12 cellular contexts compared by ENCODE assay signal in genomic region chr19:9865732-9866627, GRCh38. TPM values are rescaled to one million over a fixed set of nuclear protein-coding genes. Genes with fewer than 3 reads are reported as not detected.
A peak's percentile ranks its signal among the peaks of the same experiment; 100 is the strongest.
DNase-seq lines count a peak whose midpoint lies in the region; ATAC-seq, FAIRE-seq and TF ChIP-seq lines count a peak whose summit lies in the region.
"Had no signal": no experiment of that assay in that cellular context is flagged by ENCODE, and none has a peak within 500 bp of the region (broad histone marks: within the 10 kb centered on the region; RNA-seq: fewer than 3 reads in every experiment).

No MANE protein-coding gene starts in this region.

- FAIRE-seq in GM12878 (lab: Jason Lieb, UNC) = no peak
- no peak for FAIRE-seq in small intestine (lab: Jason Lieb, UNC)
- FAIRE-seq: frontal cortex had no signal

- H2AFZ ChIP-seq in GM12878 (ENCODE audit: control insufficient read depth, low read depth, low read length) = no peak overlapping the region

- intact Hi-C loops in GM12878 (cut with micrococcal nuclease; ENCODE audit: unreplicated experiment) (no loop called here), prostate gland (cut with DNase I) (no loop called here)

- H3K9ac ChIP-seq in GM12878 (ENCODE audit: control insufficient read depth, insufficient read depth, low read length) = no peak overlapping the region

- H3K4me1 ChIP-seq in GM12878 (ENCODE audit: control insufficient read depth, insufficient read depth, low read length) (no peaks in the 10 kb centered on the region), small intestine (ENCODE audit: control insufficient read depth in 2 of 2, insufficient read depth in 1 of 2, low read depth in 1 of 2, low read length in 1 of 2) (no peaks in the 10 kb centered on the region), prostate gland (replicated peaks) (no peaks in the 10 kb centered on the region)

- H3K27me3 Mint-ChIP-seq in activated CD4-positive, alpha-beta T cell treated with anti-CD3 and anti-CD28 coated beads, Interleukin-2, amount 10 ng/mL, durations not matched to agents 7 days and 5 days = no peaks in the 10 kb centered on the region

- no peaks in the 10 kb centered on the region for H3K79me2 ChIP-seq in GM12878 (ENCODE audit: control insufficient read depth, insufficient read depth, low read length)

- no TSS peak for BruUV-seq in GM12878 (replicated peaks; lab: Mats Ljungman, UMichigan)

- POLR2A ChIA-PET in activated CD4-positive, alpha-beta T cell treated with anti-CD3 and anti-CD28 coated beads, Interleukin-2, amount 10 ng/mL, durations not matched to agents 7 days and 5 days (lab: Charles Lee) = no interaction called here
- POLR2A ChIA-PET in GM12878 (lab: Charles Lee) = no interaction called here

- SMC1A ChIA-PET in GM12878 (lab: Charles Lee; ENCODE audit: uncharacterized antibody, unreplicated experiment) = no interaction called here

- no peak for TF ChIP-seq RAD21 in GM12878 (IDR thresholded peaks at IDR 0.05; ENCODE audit: insufficient read depth, low read depth, low read length)

- H3K4me3 ChIP-seq in GM12878 (no peak overlapping the region), small intestine (ENCODE audit: low read depth in 1 of 2, low read length in 2 of 2) (no peak overlapping the region), prostate gland (no peak overlapping the region)

- peaks cover 62% of the 10 kb centered on the region for H3K4me1 Mint-ChIP-seq in activated CD4-positive, alpha-beta T cell treated with anti-CD3 and anti-CD28 coated beads, Interleukin-2, amount 10 ng/mL, durations not matched to agents 7 days and 5 days

- H3K27ac Mint-ChIP-seq in activated CD4-positive, alpha-beta T cell treated with anti-CD3 and anti-CD28 coated beads, Interleukin-2, amount 10 ng/mL, durations not matched to agents 7 days and 5 days = peak overlapping the region; percentile 93
- H3K27ac Mint-ChIP-seq: progenitor cell of endocrine pancreas had no signal

- no peak for TF ChIP-seq CTCF in GM12878 (IDR thresholded peaks at IDR 0.05 in 2 of 3, conservative IDR thresholded peaks at IDR 0.05 in 1 of 3; ENCODE audit: control insufficient read depth in 2 of 3, extremely low read depth in 1 of 3, insufficient read depth in 1 of 3, low read depth in 3 of 3, low read length in 3 of 3)
- TF ChIP-seq CTCF in prostate gland (IDR thresholded peaks at IDR 0.05) = no peak

- WGBS in GM12878 (ENCODE audit: insufficient coverage, insufficient replicate concordance, low lambda C conversion rate, missing lambda C conversion rate) = 48% methylated on average over 14 of the region's 17 CpGs
- 75 to 83% (median 83%) methylated on average over 17 of the region's 17 CpGs for WGBS in small intestine, 3 donors
- WGBS in prostate gland = 76% methylated on average over 17 of the region's 17 CpGs

- H4K20me1 ChIP-seq in GM12878 (ENCODE audit: control insufficient read depth, insufficient read depth) = no peaks in the 10 kb centered on the region

- H3K27ac ChIP-seq in GM12878 (ENCODE audit: control insufficient read depth, insufficient read depth) = no peak overlapping the region
- peak overlapping the region in 1 of 2 donors; percentile 42 for H3K27ac ChIP-seq in small intestine (ENCODE audit: low read depth in 1 of 2, low read length in 1 of 2)
- H3K27ac ChIP-seq in prostate gland = no peak overlapping the region

- in situ Hi-C loops in GM12878 (cut with MboI) = no loop called here

- H3K9me3 ChIP-seq in GM12878 (replicated peaks; ENCODE audit: control insufficient read depth, insufficient read depth, low read length) = no peaks in the 10 kb centered on the region
- no peaks in the 10 kb centered on the region for H3K9me3 ChIP-seq in small intestine (ENCODE audit: control insufficient read depth, low read depth)
- no peaks in the 10 kb centered on the region for H3K9me3 ChIP-seq in prostate gland

- peak overlapping the region; percentile 65 for H3K4me3 Mint-ChIP-seq in activated CD4-positive, alpha-beta T cell treated with anti-CD3 and anti-CD28 coated beads, Interleukin-2, amount 10 ng/mL, durations not matched to agents 7 days and 5 days

- RAD21 ChIA-PET in GM12878 (lab: Charles Lee; ENCODE audit: unreplicated experiment) = no interaction called here

- no peaks in the 10 kb centered on the region for H3K36me3 ChIP-seq in GM12878 (ENCODE audit: control insufficient read depth in 2 of 2, insufficient read depth in 2 of 2, low read length in 1 of 2)
- no peaks in the 10 kb centered on the region for H3K36me3 ChIP-seq in small intestine (ENCODE audit: control insufficient read depth in 2 of 2, insufficient read depth in 2 of 2, low read length in 2 of 2)
- H3K36me3 ChIP-seq in prostate gland = no peaks in the 10 kb centered on the region

- TF ChIP-seq EP300 in GM12878 (IDR thresholded peaks at IDR 0.05; ENCODE audit: borderline replicate concordance in 1 of 2, control insufficient read depth in 1 of 2, low read depth in 2 of 2, low read length in 2 of 2) = no peak

- ATAC-seq in GM12878 (peak; percentile 46), HG03457 (IDR thresholded peaks at IDR 0.05; ENCODE audit: unreplicated experiment) (no peak)
- ATAC-seq: left ventricle myocardium superior had no signal

- DNase-seq in activated CD4-positive, alpha-beta T cell treated with anti-CD3 and anti-CD28 coated beads, Interleukin-2, amount 10 ng/mL, durations not matched to agents 7 days and 5 days = peak; percentile 79
- no peak for DNase-seq in activated CD4-positive, alpha-beta T cell treated with anti-CD3 and anti-CD28 coated beads, Interleukin-2, amount 50 U/mL, for 4 hours
- DNase-seq in NCI-H2227 treated with DMSO at 0.1 percent for 48 hours (lab: John Stamatoyannopoulos, UW) (peak; percentile 69), GM12878 (ENCODE audit: low read depth, low spot score) (no peak), small intestine (peak; percentile 50), NOMO-1 treated with dmso at 0.1 percent for 144 hours (lab: John Stamatoyannopoulos, UW; ENCODE audit: unreplicated experiment) (no peak), prostate gland (ENCODE audit: low spot score) (no peak)
- DNase-seq: HCEC 1CT, left ventricle myocardium superior had no signal

- H3K36me3 Mint-ChIP-seq in activated CD4-positive, alpha-beta T cell treated with anti-CD3 and anti-CD28 coated beads, Interleukin-2, amount 10 ng/mL, durations not matched to agents 7 days and 5 days (ENCODE audit: low read depth) = peaks cover 3% of the 10 kb centered on the region

- no peaks in the 10 kb centered on the region for H3K27me3 ChIP-seq in GM12878 (replicated peaks in 1 of 2; ENCODE audit: control insufficient read depth in 2 of 2, insufficient read depth in 2 of 2, low read length in 1 of 2)
- H3K27me3 ChIP-seq in small intestine (ENCODE audit: control insufficient read depth in 2 of 2, insufficient read depth in 2 of 2, low read length in 2 of 2) = no peaks in the 10 kb centered on the region
- no peaks in the 10 kb centered on the region for H3K27me3 ChIP-seq in prostate gland (replicated peaks; ENCODE audit: insufficient read depth)

- CTCF ChIA-PET in activated CD4-positive, alpha-beta T cell treated with anti-CD3 and anti-CD28 coated beads, Interleukin-2, amount 10 ng/mL, durations not matched to agents 7 days and 5 days (lab: Charles Lee) = interaction anchor here (1.1 to 1.5 kb wide), 2 partner anchors 9 to 10 kb away, joined by 3 to 4 read pairs; no protein-coding TSS in a partner anchor
- CTCF ChIA-PET in GM12878 (lab: Yijun Ruan, JAX) = no interaction called here

- H3K9me3 Mint-ChIP-seq in activated CD4-positive, alpha-beta T cell treated with anti-CD3 and anti-CD28 coated beads, Interleukin-2, amount 10 ng/mL, durations not matched to agents 7 days and 5 days = no peaks in the 10 kb centered on the region

- TF ChIP-seq POLR2A in GM12878 (IDR thresholded peaks at IDR 0.05; ENCODE audit: low read depth, low read length) (no peak), prostate gland (IDR thresholded peaks at IDR 0.05) (no peak)

- no peak overlapping the region for H3K4me2 ChIP-seq in GM12878 (ENCODE audit: control insufficient read depth, insufficient read depth)

RNA-seq across cellular contexts. Expression of gene PIN1, which starts 30.9 kb away (rescaled TPM):
- total RNA-seq in activated CD4-positive, alpha-beta T cell treated with anti-CD3 and anti-CD28 coated beads, Interleukin-2, amount 10 ng/mL, durations not matched to agents 7 days and 5 days = 10 to 100 TPM; 87.1 to 92.5 TPM
- total RNA-seq in GM12878 (2013; cell fraction: nucleolus; rRNA removed) = 38.7 and 41.8 TPM in 2 replicates
- total RNA-seq in GM12878 (2014; rRNA removed) = 155 and 162 TPM in 2 replicates
- total RNA-seq in GM12878 (2014; rRNA removed; fragmentation: Illumina TruSeq; extraction: Trizol) = 35.5 and 38.8 TPM in 2 replicates
- 90.4 and 95.6 TPM in 2 replicates for total RNA-seq in GM12878 (2021)
- 31.4 TPM for polyA plus RNA-seq in GM12878 (2011; ENCODE audit: low read depth)
- 26.5 and 47.3 TPM in 2 replicates for polyA plus RNA-seq in GM12878 (2011; rRNA removed)
- 70.3 and 132 TPM in 2 replicates for polyA plus RNA-seq in GM12878 (2011; cell fraction: cytosol; rRNA removed)
- 101 and 114 TPM in 2 replicates for polyA plus RNA-seq in GM12878 (2011; cell fraction: nucleus; rRNA removed)
- 44.0 and 53.8 TPM in 2 replicates for polyA plus RNA-seq in GM12878 (2012)
- polyA plus RNA-seq in GM12878 (2014; fragmentation: Illumina TruSeq; extraction: Trizol) = 5.3 and 16.0 TPM in 2 replicates
- 1 to 10 TPM; 2.4 to 6.1 TPM for polyA plus RNA-seq in GM12878 (2014; fragmentation: Nextera tagmentation; extraction: Ambion mirVana)
- polyA plus RNA-seq in GM12878 (2014; rRNA removed) = 156 and 169 TPM in 2 replicates
- polyA plus RNA-seq in GM12878 (2016; fragmentation: Nextera tagmentation; extraction: Ambion mirVana) = 100 to 1,000 TPM; 180 to 209 TPM
- 10.6 and 25.1 TPM in 2 replicates for polyA minus RNA-seq in GM12878 (2011; rRNA and poly(A)+ RNA removed)
- polyA minus RNA-seq in GM12878 (2011; cell fraction: cytosol; rRNA and poly(A)+ RNA removed) = 17.2 and 18.3 TPM in 2 replicates
- 12.2 and 19.7 TPM in 2 replicates for polyA minus RNA-seq in GM12878 (2011; cell fraction: nucleus; rRNA and poly(A)+ RNA removed)
- 100 to 1,000 TPM in 1 of 3 donors, 10 to 100 TPM in 2; 74.7 to 109 (median 90.2) TPM for polyA plus RNA-seq in small intestine
- total RNA-seq in prostate gland = 100 to 1,000 TPM; 167 to 202 TPM

RNA-seq across cellular contexts. Expression of gene UBL5, which starts 38.3 kb away (rescaled TPM):
- 100 to 1,000 TPM; 313 to 349 TPM for total RNA-seq in activated CD4-positive, alpha-beta T cell treated with anti-CD3 and anti-CD28 coated beads, Interleukin-2, amount 10 ng/mL, durations not matched to agents 7 days and 5 days
- 18.1 and 20.5 TPM in 2 replicates for total RNA-seq in GM12878 (2013; cell fraction: nucleolus; rRNA removed)
- 297 and 314 TPM in 2 replicates for total RNA-seq in GM12878 (2014; rRNA removed)
- 292 and 299 TPM in 2 replicates for total RNA-seq in GM12878 (2014; rRNA removed; fragmentation: Illumina TruSeq; extraction: Trizol)
- 343 and 345 TPM in 2 replicates for total RNA-seq in GM12878 (2021)
- polyA plus RNA-seq in GM12878 (2011; ENCODE audit: low read depth) = 467 TPM
- polyA plus RNA-seq in GM12878 (2011; rRNA removed) = 679 and 767 TPM in 2 replicates
- polyA plus RNA-seq in GM12878 (2011; cell fraction: cytosol; rRNA removed) = 751 and 930 TPM in 2 replicates
- polyA plus RNA-seq in GM12878 (2011; cell fraction: nucleus; rRNA removed) = 559 and 571 TPM in 2 replicates
- 538 and 589 TPM in 2 replicates for polyA plus RNA-seq in GM12878 (2012)
- 340 and 433 TPM in 2 replicates for polyA plus RNA-seq in GM12878 (2014; fragmentation: Illumina TruSeq; extraction: Trizol)
- 100 to 1,000 TPM; 888 to 897 TPM for polyA plus RNA-seq in GM12878 (2014; fragmentation: Nextera tagmentation; extraction: Ambion mirVana)
- polyA plus RNA-seq in GM12878 (2014; rRNA removed) = 477 and 654 TPM in 2 replicates
- 100 to 1,000 TPM; 816 to 817 TPM for polyA plus RNA-seq in GM12878 (2016; fragmentation: Nextera tagmentation; extraction: Ambion mirVana)
- polyA minus RNA-seq in GM12878 (2011; rRNA and poly(A)+ RNA removed) = 163 and 180 TPM in 2 replicates
- polyA minus RNA-seq in GM12878 (2011; cell fraction: cytosol; rRNA and poly(A)+ RNA removed) = 37.7 and 58.5 TPM in 2 replicates
- 19.9 and 30.6 TPM in 2 replicates for polyA minus RNA-seq in GM12878 (2011; cell fraction: nucleus; rRNA and poly(A)+ RNA removed)
- polyA plus RNA-seq in small intestine = 1,000 to 10,000 TPM in 1 of 3 donors, 100 to 1,000 TPM in 2; 606 to 1,357 (median 909) TPM
- total RNA-seq in prostate gland = 100 to 1,000 TPM; 543 to 675 TPM

RNA-seq across cellular contexts. Expression of gene FBXL12, which starts 47.1 kb away (rescaled TPM):
- total RNA-seq in activated CD4-positive, alpha-beta T cell treated with anti-CD3 and anti-CD28 coated beads, Interleukin-2, amount 10 ng/mL, durations not matched to agents 7 days and 5 days = 10 to 100 TPM; 20.9 to 25.6 TPM
- total RNA-seq in GM12878 (2013; cell fraction: nucleolus; rRNA removed) = 56.5 and 60.6 TPM in 2 replicates
- total RNA-seq in GM12878 (2014; rRNA removed) (26.2 and 28.6 TPM in 2 replicates), GM12878 (2014; rRNA removed; fragmentation: Illumina TruSeq; extraction: Trizol) (13.1 and 13.6 TPM in 2 replicates), GM12878 (2021) (22.5 and 24.5 TPM in 2 replicates), prostate gland (10 to 100 TPM; 17.6 to 50.6 TPM)
- 12.1 TPM for polyA plus RNA-seq in GM12878 (2011; ENCODE audit: low read depth)
- polyA plus RNA-seq in GM12878 (2011; rRNA removed) (16.5 and 22.0 TPM in 2 replicates), GM12878 (2014; fragmentation: Illumina TruSeq; extraction: Trizol) (15.6 and 17.1 TPM in 2 replicates), GM12878 (2014; fragmentation: Nextera tagmentation; extraction: Ambion mirVana) (1 to 10 TPM; 1.4 to 4.1 TPM), GM12878 (2014; rRNA removed) (35.7 and 40.0 TPM in 2 replicates), GM12878 (2016; fragmentation: Nextera tagmentation; extraction: Ambion mirVana) (10 to 100 TPM; 26.8 to 27.3 TPM), small intestine (10 to 100 TPM; 17.1 to 36.5 (median 27.0) TPM)
- 31.7 and 43.2 TPM in 2 replicates for polyA plus RNA-seq in GM12878 (2011; cell fraction: cytosol; rRNA removed)
- 46.4 and 62.5 TPM in 2 replicates for polyA plus RNA-seq in GM12878 (2011; cell fraction: nucleus; rRNA removed)
- polyA plus RNA-seq in GM12878 (2012) = 21.0 and 21.4 TPM in 2 replicates
- polyA minus RNA-seq in GM12878 (2011; rRNA and poly(A)+ RNA removed) = 9.6 and 18.8 TPM in 2 replicates
- 8.5 and 11.9 TPM in 2 replicates for polyA minus RNA-seq in GM12878 (2011; cell fraction: cytosol; rRNA and poly(A)+ RNA removed)
- 19.5 and 35.9 TPM in 2 replicates for polyA minus RNA-seq in GM12878 (2011; cell fraction: nucleus; rRNA and poly(A)+ RNA removed)

Comparison
In these comparisons a context has a peak if more than half of its experiments do, and no peak if none do; other contexts are left out.
1. DNase-seq: peak in activated CD4-positive, alpha-beta T cell treated with anti-CD3 and anti-CD28 coated beads, Interleukin-2, amount 10 ng/mL, durations not matched to agents 7 days and 5 days (single experiment), NCI-H2227 treated with DMSO at 0.1 percent for 48 hours (single experiment) and small intestine (single experiment); none in activated CD4-positive, alpha-beta T cell treated with anti-CD3 and anti-CD28 coated beads, Interleukin-2, amount 50 U/mL, for 4 hours (0 of 2), GM12878 (single experiment), NOMO-1 treated with dmso at 0.1 percent for 144 hours (single experiment) and prostate gland (single experiment).